Comparison of ENCODE assay signal across 20 cellular contexts in genomic region chr20:32436142-32436861, GRCh38.
DNase-seq lines count a peak whose midpoint lies in the region; ATAC-seq and TF ChIP-seq lines count a peak whose summit lies in the region.
"Had no signal": no experiment of that assay in that cellular context is flagged by ENCODE, and none has a peak within 500 bp of the region (broad histone marks: within the 10 kb centered on the region; RNA-seq: fewer than 3 reads in every experiment).

No MANE protein-coding gene starts in this region.

- ATAC-seq in RWPE2 (ENCODE audit: low read depth): no peak
- no peak for ATAC-seq in upper lobe of right lung
- ATAC-seq: HCT116 had no signal

- H3K27ac ChIP-seq in AG04450 (ENCODE audit: low read depth, low read length): peak overlapping the region; percentile 31
- no peak overlapping the region for H3K27ac ChIP-seq in RWPE2 (ENCODE audit: poor library complexity, severe bottlenecking)
- no peak overlapping the region for H3K27ac ChIP-seq in sigmoid colon
- H3K27ac ChIP-seq in upper lobe of right lung: no peak overlapping the region
- H3K27ac ChIP-seq: GM23248 had no signal

- H3K4me1 ChIP-seq in RWPE2 (ENCODE audit: insufficient read depth, poor library complexity, severe bottlenecking) (no peaks in the 10 kb centered on the region), sigmoid colon (peaks cover 0 to 6% (median 2%) of the 10 kb centered on the region in 4 donors), upper lobe of right lung (no peaks in the 10 kb centered on the region)

- POLR2A ChIA-PET in AG04450 (lab: Yijun Ruan, JAX): no interaction called here

- H3K4me3 ChIP-seq in AG04450 (ENCODE audit: low read depth, low read length) (no peak overlapping the region), RWPE2 (ENCODE audit: severe bottlenecking) (no peak overlapping the region), sigmoid colon (no peak overlapping the region), upper lobe of right lung (no peak overlapping the region)
- H3K4me3 ChIP-seq: GM23248 had no signal

- no peak for TF ChIP-seq CTCF in AG04450 (IDR thresholded peaks at IDR 0.05; ENCODE audit: low read depth, low read length)
- no peak for TF ChIP-seq CTCF in RWPE2 (IDR thresholded peaks at IDR 0.05; ENCODE audit: poor library complexity, severe bottlenecking)
- TF ChIP-seq CTCF in sigmoid colon (IDR thresholded peaks at IDR 0.05): no peak
- TF ChIP-seq CTCF in upper lobe of right lung (IDR thresholded peaks at IDR 0.05): no peak

- no peaks in the 10 kb centered on the region for H3K27me3 ChIP-seq in AG04450 (ENCODE audit: control insufficient read depth, insufficient read depth, low read length)
- H3K27me3 ChIP-seq in RWPE2 (ENCODE audit: insufficient read depth, poor library complexity, severe bottlenecking): no peaks in the 10 kb centered on the region
- H3K27me3 ChIP-seq in sigmoid colon: no peaks in the 10 kb centered on the region
- H3K27me3 ChIP-seq in upper lobe of right lung: no peaks in the 10 kb centered on the region

- WGBS in sigmoid colon, 2 donors: 97 to 98% methylated on average over 11 of the region's 11 CpGs

- no peak for TF ChIP-seq EP300 in sigmoid colon (IDR thresholded peaks at IDR 0.05)

- peak; percentile 37 for DNase-seq in activated CD8-positive, alpha-beta memory T cell treated with anti-CD3 and anti-CD28 coated beads, Interleukin-2, amount 50 U/mL, for 48 hours
- no peak for DNase-seq in activated CD8-positive, alpha-beta memory T cell treated with anti-CD3 and anti-CD28 coated beads for 24 hours
- no peak for DNase-seq in AG04450 (ENCODE audit: low read depth, low spot score)
- DNase-seq in RWPE2 (ENCODE audit: low spot score): peak; percentile 62
- DNase-seq in sigmoid colon: peak; percentile 27
- DNase-seq in upper lobe of right lung: no peak
- DNase-seq in NCI-H774 (lab: John Stamatoyannopoulos, UW): no peak
- DNase-seq: C1 segment of cervical spinal cord; CD8-positive, alpha-beta memory T cell; DMS53; EL; GM23248; KBM-7; NCI-H1105; NCI-H2081; NCI-H446 treated with DMSO at 0.1 percent for 48 hours; NCI-H69; NK-92 treated with Interleukin-12 subunit alpha and Interleukin-12 subunit beta, amount 100 ng/mL, for 24 hours; SIG-M5 had no signal

- CTCF ChIA-PET in AG04450 (lab: Charles Lee): no interaction called here

- TF ChIP-seq POLR2A in sigmoid colon (IDR thresholded peaks at IDR 0.05): no peak

- intact Hi-C loops in sigmoid colon (cut with DNase I) (no loop called here), upper lobe of right lung (cut with DNase I) (no loop called here)

- H3K9me3 ChIP-seq in AG04450 (ENCODE audit: control insufficient read depth, insufficient read depth, low read length) (no peaks in the 10 kb centered on the region), RWPE2 (ENCODE audit: severe bottlenecking) (no peaks in the 10 kb centered on the region), sigmoid colon (no peaks in the 10 kb centered on the region), upper lobe of right lung (no peaks in the 10 kb centered on the region)

- peaks cover 86% of the 10 kb centered on the region for H3K36me3 ChIP-seq in RWPE2 (ENCODE audit: low read depth)
- peaks cover 33 to 100% (median 63%) of the 10 kb centered on the region in 4 donors for H3K36me3 ChIP-seq in sigmoid colon
- H3K36me3 ChIP-seq in upper lobe of right lung: peaks cover 84% of the 10 kb centered on the region

Comparison
In these comparisons a context has a peak if more than half of its experiments do, and no peak if none do; other contexts are left out.
1. DNase-seq: peak in activated CD8-positive, alpha-beta memory T cell treated with anti-CD3 and anti-CD28 coated beads, Interleukin-2, amount 50 U/mL, for 48 hours (single experiment), RWPE2 (single experiment) and sigmoid colon (single experiment); none in activated CD8-positive, alpha-beta memory T cell treated with anti-CD3 and anti-CD28 coated beads for 24 hours (single experiment), AG04450 (single experiment), upper lobe of right lung (single experiment) and NCI-H774 (single experiment).